In the genomic region with DNA sequence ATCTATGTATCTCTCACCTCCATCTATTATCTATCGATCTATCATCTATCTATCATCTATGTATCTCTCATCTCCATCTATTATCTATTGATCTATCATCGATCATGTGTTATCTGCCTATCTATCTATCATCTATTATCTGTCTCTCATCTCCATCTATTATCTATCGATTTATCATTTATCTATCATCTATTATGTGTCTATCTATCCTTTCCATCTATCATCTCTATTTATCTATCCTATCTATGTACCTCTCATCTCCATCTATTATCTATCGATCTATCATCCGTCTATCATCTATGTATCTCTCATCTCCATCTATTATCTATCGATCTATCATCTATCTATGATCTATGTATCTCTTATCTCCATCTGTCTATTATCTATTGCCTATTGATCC, we compare ENCODE assay signal across 29 cellular contexts.
"Had no signal": no experiment of that assay in that cellular context is flagged by ENCODE, and none has a peak within 500 bp of the region (broad histone marks: within the 10 kb centered on the region; RNA-seq: fewer than 3 reads in every experiment).

No MANE protein-coding gene starts in this region.

- H3K4me1 Mint-ChIP-seq: stimulated activated effector memory CD8-positive, alpha-beta T cell treated with anti-CD3 and anti-CD28 coated beads, Interleukin-12 subunit alpha, Interleukin-12 subunit beta, amount 100 ng/mL, for 72 hours; stimulated activated memory B cell treated with anti-CD40 and anti-IgM and Interleukin-4, amounts not matched to agents 10 μg/mL and 1 μg/mL and 100 μg/mL, for 72 hours; stimulated activated naive B cell treated with anti-CD40 and anti-IgM and Interleukin-4, amounts not matched to agents 10 μg/mL and 1 μg/mL and 100 μg/mL, for 72 hours; stimulated activated naive CD8-positive, alpha-beta T cell treated with anti-CD3 and anti-CD28 coated beads, Interleukin-15, amount 100 ng/mL, for 72 hours had no signal

- H3K4me3 ChIP-seq: stomach, suprapubic skin, testis, thoracic aorta, thyroid gland, tibial artery, tibial nerve, transverse colon, upper lobe of left lung, upper lobe of right lung, uterus, vagina had no signal

- ATAC-seq: stimulated activated effector memory CD8-positive, alpha-beta T cell treated with anti-CD3 and anti-CD28 coated beads, Interleukin-12 subunit alpha, Interleukin-12 subunit beta, amount 100 ng/mL, for 72 hours; stimulated activated memory B cell treated with anti-CD40 and anti-IgM and Interleukin-4, amounts not matched to agents 10 μg/mL and 1 μg/mL and 100 μg/mL, for 72 hours; stimulated activated naive B cell treated with anti-CD40 and anti-IgM and Interleukin-4, amounts not matched to agents 10 μg/mL and 1 μg/mL and 100 μg/mL, for 72 hours; stimulated activated naive CD8-positive, alpha-beta T cell treated with anti-CD3 and anti-CD28 coated beads, Interleukin-15, amount 100 ng/mL, for 72 hours; stimulated activated naive CD8-positive, alpha-beta T cell treated with anti-CD3 and anti-CD28 coated beads, Interleukin-15, Interleukin-2, amounts not matched to agents 100 U/mL and 50 U/mL, for 24 hours; upper lobe of right lung had no signal

- DNase-seq: stimulated activated CD4-positive, alpha-beta T cell treated with anti-CD3 and anti-CD28 coated beads, Interleukin-2, amount 100 ng/mL, for 48 hours; stimulated activated CD4-positive, alpha-beta T cell treated with anti-CD3 and anti-CD28 coated beads, Interleukin-4, amount 100 ng/mL, for 1 hour; stimulated activated CD4-positive, alpha-beta T cell treated with anti-CD3 and anti-CD28 coated beads, Interleukin-4, amount 100 ng/mL, for 24 hours; stimulated activated CD4-positive, alpha-beta T cell treated with anti-CD3 and anti-CD28 coated beads, Interleukin-4, amount 100 ng/mL, for 4 hours; stimulated activated CD8-positive, alpha-beta memory T cell treated with anti-CD3 and anti-CD28 coated beads, Interleukin-4, amount 100 ng/mL, for 48 hours; stimulated activated naive B cell treated with anti-CD40 and anti-IgM and Interleukin-4, amounts not matched to agents 10 μg/mL and 1 μg/mL and 100 μg/mL, for 72 hours; stimulated activated naive CD4-positive, alpha-beta T cell; stimulated activated naive CD4-positive, alpha-beta T cell treated with Interleukin-2 at 50 U/mL for 16 hours; stimulated activated naive CD8-positive, alpha-beta T cell treated with anti-CD3 and anti-CD28 coated beads, Interleukin-15, amount 100 ng/mL, for 72 hours; stimulated activated naive CD8-positive, alpha-beta T cell treated with anti-CD3 and anti-CD28 coated beads, Interleukin-15, Interleukin-2, amounts not matched to agents 100 U/mL and 50 U/mL, for 24 hours; stomach; substantia nigra; testis; thyroid gland; tibial artery; transverse colon; trophoblast cell; upper lobe of left lung; upper lobe of right lung; uterus had no signal

- FAIRE-seq: urothelium cell line had no signal

- H3K4me3 Mint-ChIP-seq: stimulated activated effector memory CD8-positive, alpha-beta T cell treated with anti-CD3 and anti-CD28 coated beads, Interleukin-12 subunit alpha, Interleukin-12 subunit beta, amount 100 ng/mL, for 72 hours; stimulated activated memory B cell treated with anti-CD40 and anti-IgM and Interleukin-4, amounts not matched to agents 10 μg/mL and 1 μg/mL and 100 μg/mL, for 72 hours; stimulated activated naive B cell treated with anti-CD40 and anti-IgM and Interleukin-4, amounts not matched to agents 10 μg/mL and 1 μg/mL and 100 μg/mL, for 72 hours; stimulated activated naive CD8-positive, alpha-beta T cell treated with anti-CD3 and anti-CD28 coated beads, Interleukin-15, amount 100 ng/mL, for 72 hours; stimulated activated naive CD8-positive, alpha-beta T cell treated with anti-CD3 and anti-CD28 coated beads, Interleukin-15, Interleukin-2, amounts not matched to agents 100 ng/mL and 50 ng/mL, for 24 hours; type B pancreatic cell had no signal

- H3K36me3 Mint-ChIP-seq: stimulated activated effector memory CD8-positive, alpha-beta T cell treated with anti-CD3 and anti-CD28 coated beads, Interleukin-12 subunit alpha, Interleukin-12 subunit beta, amount 100 ng/mL, for 72 hours; stimulated activated memory B cell treated with anti-CD40 and anti-IgM and Interleukin-4, amounts not matched to agents 10 μg/mL and 1 μg/mL and 100 μg/mL, for 72 hours; stimulated activated naive B cell treated with anti-CD40 and anti-IgM and Interleukin-4, amounts not matched to agents 10 μg/mL and 1 μg/mL and 100 μg/mL, for 72 hours; type B pancreatic cell had no signal

- H3K4me1 ChIP-seq: stomach, suprapubic skin, testis, thyroid gland, transverse colon, upper lobe of left lung, upper lobe of right lung, uterus, vagina had no signal

- H3K27me3 ChIP-seq: suprapubic skin, testis, thyroid gland, tibial artery, tibial nerve, transverse colon, upper lobe of left lung, upper lobe of right lung, uterus, vagina had no signal

- H3K9me3 Mint-ChIP-seq: stimulated activated effector memory CD8-positive, alpha-beta T cell treated with anti-CD3 and anti-CD28 coated beads, Interleukin-12 subunit alpha, Interleukin-12 subunit beta, amount 100 ng/mL, for 72 hours; stimulated activated memory B cell treated with anti-CD40 and anti-IgM and Interleukin-4, amounts not matched to agents 10 μg/mL and 1 μg/mL and 100 μg/mL, for 72 hours; stimulated activated naive B cell treated with anti-CD40 and anti-IgM and Interleukin-4, amounts not matched to agents 10 μg/mL and 1 μg/mL and 100 μg/mL, for 72 hours; stimulated activated naive CD8-positive, alpha-beta T cell treated with anti-CD3 and anti-CD28 coated beads, Interleukin-15, amount 100 ng/mL, for 72 hours; stimulated activated naive CD8-positive, alpha-beta T cell treated with anti-CD3 and anti-CD28 coated beads, Interleukin-15, Interleukin-2, amounts not matched to agents 100 ng/mL and 50 ng/mL, for 24 hours; type B pancreatic cell had no signal

- H3K9me3 ChIP-seq: stomach, suprapubic skin, testis, thoracic aorta, thyroid gland, tibial artery, transverse colon, upper lobe of left lung, upper lobe of right lung, uterus, vagina had no signal

- H3K36me3 ChIP-seq: stomach, suprapubic skin, thoracic aorta, thyroid gland, tibial artery, tibial nerve, transverse colon, upper lobe of left lung, upper lobe of right lung, uterus, vagina had no signal

- H3K27ac ChIP-seq: stomach, suprapubic skin, testis, thoracic aorta, thyroid gland, tibial artery, tibial nerve, transverse colon, upper lobe of left lung, upper lobe of right lung, uterus, vagina had no signal

- H3K27ac Mint-ChIP-seq: stimulated activated effector memory CD8-positive, alpha-beta T cell treated with anti-CD3 and anti-CD28 coated beads, Interleukin-12 subunit alpha, Interleukin-12 subunit beta, amount 100 ng/mL, for 72 hours; stimulated activated memory B cell treated with anti-CD40 and anti-IgM and Interleukin-4, amounts not matched to agents 10 μg/mL and 1 μg/mL and 100 μg/mL, for 72 hours; stimulated activated naive B cell treated with anti-CD40 and anti-IgM and Interleukin-4, amounts not matched to agents 10 μg/mL and 1 μg/mL and 100 μg/mL, for 72 hours; stimulated activated naive CD8-positive, alpha-beta T cell treated with anti-CD3 and anti-CD28 coated beads, Interleukin-15, amount 100 ng/mL, for 72 hours; stimulated activated naive CD8-positive, alpha-beta T cell treated with anti-CD3 and anti-CD28 coated beads, Interleukin-15, Interleukin-2, amounts not matched to agents 100 ng/mL and 50 ng/mL, for 24 hours; type B pancreatic cell had no signal

- H3K27me3 Mint-ChIP-seq: stimulated activated memory B cell treated with anti-CD40 and anti-IgM and Interleukin-4, amounts not matched to agents 10 μg/mL and 1 μg/mL and 100 μg/mL, for 72 hours; stimulated activated naive B cell treated with anti-CD40 and anti-IgM and Interleukin-4, amounts not matched to agents 10 μg/mL and 1 μg/mL and 100 μg/mL, for 72 hours; type B pancreatic cell had no signal
